Comparison of ENCODE assay signal across 29 cellular contexts in genomic region chr10:72642318-72642717, GRCh38.
"Had no signal": no experiment of that assay in that cellular context is flagged by ENCODE, and none has a peak within 500 bp of the region (broad histone marks: within the 10 kb centered on the region; RNA-seq: fewer than 3 reads in every experiment).

No MANE protein-coding gene starts in this region.

- H3K4me1 ChIP-seq: colonic mucosa, foreskin keratinocyte had no signal

- FAIRE-seq: colon, endometrium, endothelial cell of umbilical vein, frontal cortex had no signal

- H3K4me3 ChIP-seq: colonic mucosa, coronary artery, dorsolateral prefrontal cortex, esophagus muscularis mucosa, esophagus squamous epithelium, gastrocnemius medialis, gastroesophageal sphincter, heart left ventricle, heart right ventricle, hepatocyte had no signal

- H3K9me3 ChIP-seq: colonic mucosa, esophagus muscularis mucosa, esophagus squamous epithelium, gastrocnemius medialis, gastroesophageal sphincter, heart left ventricle, heart right ventricle had no signal

- DNase-seq: colonic mucosa; cortex of kidney; dermis blood vessel endothelial cell; dorsolateral prefrontal cortex; effector CD4-positive, alpha-beta T cell; effector CD8-positive, alpha-beta T cell; effector memory CD4-positive, alpha-beta T cell; effector memory CD8-positive, alpha-beta T cell; endodermal cell; erythroblast; esophagus squamous epithelium; foreskin fibroblast; foreskin keratinocyte; foreskin melanocyte; gastrocnemius medialis; glutamatergic neuron; head of caudate nucleus; heart left ventricle; heart right ventricle had no signal

- H3K4me2 ChIP-seq: hepatocyte had no signal

- H3K27me3 ChIP-seq: colonic mucosa, dorsolateral prefrontal cortex, esophagus muscularis mucosa, gastrocnemius medialis, gastroesophageal sphincter, heart left ventricle, heart right ventricle, hepatocyte had no signal

- H2AFZ ChIP-seq: hepatocyte had no signal

- H3K36me3 ChIP-seq: colonic mucosa, esophagus muscularis mucosa, esophagus squamous epithelium, gastrocnemius medialis, gastroesophageal sphincter, heart left ventricle, heart right ventricle had no signal

- ATAC-seq: effector memory CD8-positive, alpha-beta T cell; esophagus mucosa; foreskin keratinocyte; gastrocnemius medialis; gastroesophageal sphincter; heart left ventricle; heart right ventricle had no signal

- H3K27ac ChIP-seq: colonic mucosa, coronary artery, dorsolateral prefrontal cortex, epithelial cell of prostate, esophagus muscularis mucosa, esophagus squamous epithelium, foreskin keratinocyte, gastrocnemius medialis, gastroesophageal sphincter, heart left ventricle, heart right ventricle, hepatocyte had no signal

- H3K79me2 ChIP-seq: hepatocyte had no signal
